In genomic region chr3:119302697-119303630, GRCh38 we compare ENCODE assay signal across 9 cellular contexts. TPM values are rescaled to one million over a fixed set of nuclear protein-coding genes. Genes with fewer than 3 reads are reported as not detected.
DNase-seq lines count a peak whose midpoint lies in the region; ATAC-seq and TF ChIP-seq lines count a peak whose summit lies in the region.
"Had no signal": no experiment of that assay in that cellular context is flagged by ENCODE, and none has a peak within 500 bp of the region (broad histone marks: within the 10 kb centered on the region; RNA-seq: fewer than 3 reads in every experiment).

No MANE protein-coding gene starts in this region.

- H3K27me3 ChIP-seq in SK-N-SH (ENCODE audit: insufficient read depth) (no peaks in the 10 kb centered on the region), PC-3 (ENCODE audit: low read length) (no peaks in the 10 kb centered on the region), spleen (replicated peaks in 1 of 7) (no peaks in the 10 kb centered on the region), PC-9 (ENCODE audit: insufficient read depth, low read depth) (no peaks in the 10 kb centered on the region)

- CTCF ChIA-PET in SK-N-SH (lab: Yijun Ruan, JAX) (no interaction called here), PC-3 (lab: Charles Lee) (interaction anchor here (0.6 kb wide), 1 partner anchor 387 kb away, joined by 3 read pairs; no protein-coding TSS in a partner anchor), PC-9 (lab: Charles Lee) (interaction anchor here (0.6 kb wide), 1 partner anchor 571 kb away, joined by 3 read pairs; no protein-coding TSS in a partner anchor)

- no peaks in the 10 kb centered on the region for H4K20me1 ChIP-seq in SK-N-SH (ENCODE audit: insufficient read depth)
- H4K20me1 ChIP-seq in PC-3 (ENCODE audit: low read length) = no peaks in the 10 kb centered on the region
- H4K20me1 ChIP-seq in PC-9 (ENCODE audit: insufficient read depth) = no peaks in the 10 kb centered on the region

- H3K27ac ChIP-seq in SK-N-SH (ENCODE audit: low read depth in 2 of 2, low read length in 1 of 2) = peak overlapping the region; percentile 51 to 65; a peak in 3 of 4 replicates
- no peak overlapping the region for H3K27ac ChIP-seq in PC-3 (ENCODE audit: low read length)
- peak overlapping the region in 6 of 8 donors; percentile 14 to 52 (median 34) for H3K27ac ChIP-seq in spleen
- H3K27ac ChIP-seq in PC-9 = no peak overlapping the region

- TF ChIP-seq RAD21 in SK-N-SH (IDR thresholded peaks at IDR 0.05; ENCODE audit: low read length) = no peak

- H3F3A ChIP-seq in SK-N-SH (replicated peaks; ENCODE audit: insufficient read depth) (peaks cover 6% of the 10 kb centered on the region), PC-3 (ENCODE audit: low read length, unreplicated experiment) (no peaks in the 10 kb centered on the region), PC-9 (ENCODE audit: insufficient read depth, low read depth) (no peaks in the 10 kb centered on the region)

- DNase-seq in SK-N-SH = no peak
- DNase-seq in PC-3 = peak; percentile 19
- no peak for DNase-seq in spleen
- no peak for DNase-seq in NCI-H146 (lab: John Stamatoyannopoulos, UW)
- no peak for DNase-seq in SIG-M5 treated with dmso at 0.1 percent for 504 hours (lab: John Stamatoyannopoulos, UW; ENCODE audit: unreplicated experiment)
- DNase-seq in PC-9 = no peak
- DNase-seq: 8988T had no signal

- no peak; the same call in 2 of the 3 replicates for ATAC-seq in SK-N-SH treated with all-trans-retinoic acid at 6 μM for 48 hours
- ATAC-seq in HG02642 (IDR thresholded peaks at IDR 0.05; ENCODE audit: poor library complexity, unreplicated experiment) = peak; percentile 73
- ATAC-seq in PC-3 = no peak

- H3K36me3 ChIP-seq in SK-N-SH (replicated peaks in 1 of 2; ENCODE audit: control insufficient read depth in 1 of 2, insufficient read depth in 2 of 2, low read length in 1 of 2) = peaks cover 18 to 33% of the 10 kb centered on the region in 2 experiments
- H3K36me3 ChIP-seq in PC-3 (ENCODE audit: low read depth, low read length) = no peaks in the 10 kb centered on the region
- H3K36me3 ChIP-seq in spleen = peaks cover 0 to 8% (median 0%) of the 10 kb centered on the region in 6 donors
- H3K36me3 ChIP-seq in PC-9 (ENCODE audit: low read depth) = no peaks in the 10 kb centered on the region

- TF ChIP-seq CTCF in SK-N-SH (IDR thresholded peaks at IDR 0.05) (no peak), PC-3 (conservative IDR thresholded peaks at IDR 0.05; ENCODE audit: low read depth, low read length) (no peak), spleen (IDR thresholded peaks at IDR 0.05 in 8 of 11, conservative IDR thresholded peaks at IDR 0.05 in 3 of 11) (no peak), PC-9 (conservative IDR thresholded peaks at IDR 0.05) (no peak)

- no peak overlapping the region for H3K9ac ChIP-seq in SK-N-SH
- H3K9ac ChIP-seq in PC-3 (ENCODE audit: low read length) = no peak overlapping the region

- WGBS in SK-N-SH (ENCODE audit: low lambda C conversion rate) = 88% methylated on average over 7 of the region's 7 CpGs
- WGBS in spleen, 5 donors = 48 to 67% (median 53%) methylated on average over 7 of the region's 7 CpGs

- no peak for TF ChIP-seq POLR2A in spleen (IDR thresholded peaks at IDR 0.05)

- TF ChIP-seq EP300 in SK-N-SH (IDR thresholded peaks at IDR 0.05; ENCODE audit: borderline replicate concordance in 1 of 2, low read depth in 1 of 2, low read length in 1 of 2) = no peak

- H3K9me3 ChIP-seq in SK-N-SH (no peaks in the 10 kb centered on the region), PC-3 (ENCODE audit: low read length) (no peaks in the 10 kb centered on the region), spleen (no peaks in the 10 kb centered on the region), PC-9 (ENCODE audit: insufficient read depth, low read depth) (no peaks in the 10 kb centered on the region)

- intact Hi-C loops in PC-3 (cut with micrococcal nuclease) = no loop called here
- intact Hi-C loops in spleen (cut with DNase I; ENCODE audit: low total_unique reads) = no loop called here
- intact Hi-C loops in PC-9 (cut with micrococcal nuclease; ENCODE audit: unreplicated experiment) = no loop called here

- H3K4me2 ChIP-seq in SK-N-SH (0 out of 2 replicates have a peak overlapping the region, but pooled peaks have one; percentile 56), PC-3 (ENCODE audit: low read length) (no peak overlapping the region), PC-9 (no peak overlapping the region)

- H3K4me1 ChIP-seq in SK-N-SH (ENCODE audit: control insufficient read depth in 1 of 2, insufficient read depth in 2 of 2, low read depth in 1 of 2, low read length in 1 of 2) (peaks cover 16 to 37% of the 10 kb centered on the region in 2 experiments; a peak in 2 of 4 replicates), PC-3 (ENCODE audit: insufficient read depth, low read length) (peaks cover 19% of the 10 kb centered on the region), spleen (peaks cover 12 to 72% (median 45%) of the 10 kb centered on the region in 6 donors), PC-9 (replicated peaks; ENCODE audit: insufficient read depth) (peaks cover 13% of the 10 kb centered on the region)

- H3K9me2 ChIP-seq in SK-N-SH (no peaks in the 10 kb centered on the region), PC-3 (replicated peaks; ENCODE audit: low read length) (no peaks in the 10 kb centered on the region), PC-9 (ENCODE audit: insufficient read depth) (no peaks in the 10 kb centered on the region)

- no peak overlapping the region for H2AFZ ChIP-seq in SK-N-SH (ENCODE audit: low read depth)
- H2AFZ ChIP-seq in PC-3 (ENCODE audit: low read length) = no peak overlapping the region
- no peak overlapping the region for H2AFZ ChIP-seq in PC-9

- no peak overlapping the region for H3K4me3 ChIP-seq in SK-N-SH (ENCODE audit: low read depth in 2 of 2, low read length in 1 of 2)
- no peak overlapping the region for H3K4me3 ChIP-seq in PC-3 (ENCODE audit: low read length)
- no peak overlapping the region for H3K4me3 ChIP-seq in spleen
- H3K4me3 ChIP-seq in PC-9 = no peak overlapping the region

- peaks cover 97% of the 10 kb centered on the region for H3K79me2 ChIP-seq in SK-N-SH (ENCODE audit: insufficient read depth)
- H3K79me2 ChIP-seq in PC-3 (ENCODE audit: low read length) = peaks cover 27% of the 10 kb centered on the region; the same call in 1 of the 2 replicates
- no peaks in the 10 kb centered on the region for H3K79me2 ChIP-seq in PC-9 (ENCODE audit: low read depth)

- POLR2A ChIA-PET in SK-N-SH (lab: Yijun Ruan, JAX) = interaction anchor here (2.2 kb wide), 1 partner anchor 8 kb away, joined by 8 read pairs; the partner anchor contains the start of gene ARHGAP31
- POLR2A ChIA-PET in PC-3 (lab: Charles Lee; ENCODE audit: unreplicated experiment) = no interaction called here
- POLR2A ChIA-PET in PC-9 (lab: Charles Lee; ENCODE audit: unreplicated experiment) = interaction anchor here (0.6 kb wide), 1 partner anchor 68 kb away, joined by 4 read pairs; no protein-coding TSS in a partner anchor

- BruUV-seq in PC-3 (replicated peaks; lab: Mats Ljungman, UMichigan) = no TSS peak
- no TSS peak for BruUV-seq in PC-9 (replicated peaks; lab: Mats Ljungman, UMichigan)

TF ChIP-seq in SK-N-SH, 30 proteins besides CTCF, POLR2A, EP300 and RAD21 (continues in another document):
- TF ChIP-seq EZH2phosphoT487 (IDR thresholded peaks at IDR 0.05; ENCODE audit: borderline replicate concordance, low read depth) (no peak), JUND (IDR thresholded peaks at IDR 0.05) (no peak), GABPA (IDR thresholded peaks at IDR 0.05; ENCODE audit: low read depth) (no peak), YY1 (IDR thresholded peaks at IDR 0.05; ENCODE audit: low read depth) (no peak)

TF ChIP-seq in SK-N-SH treated with all-trans-retinoic acid at 6 μM for 48 hours, 23 proteins besides CTCF, POLR2A, EP300 and RAD21 (continues in another document):
- no peak for TF ChIP-seq ZFP3 (CRISPR knock-in tag; IDR thresholded peaks at IDR 0.05)
- no peak for TF ChIP-seq CSDC2 (CRISPR knock-in tag; IDR thresholded peaks at IDR 0.05)
- TF ChIP-seq ISL1 (CRISPR knock-in tag; IDR thresholded peaks at IDR 0.05) = no peak
- no peak for TF ChIP-seq PPARA (CRISPR knock-in tag; IDR thresholded peaks at IDR 0.05; ENCODE audit: borderline replicate concordance)
- TF ChIP-seq CREB5 (CRISPR knock-in tag; IDR thresholded peaks at IDR 0.05; ENCODE audit: low read depth) = no peak
- no peak for TF ChIP-seq SNAI2 (CRISPR knock-in tag; IDR thresholded peaks at IDR 0.05)
- TF ChIP-seq ARNTL (CRISPR knock-in tag; IDR thresholded peaks at IDR 0.05; ENCODE audit: borderline replicate concordance, low read depth) = no peak
- TF ChIP-seq GLIS3 (CRISPR knock-in tag; IDR thresholded peaks at IDR 0.05) = no peak
- TF ChIP-seq POU6F1 (CRISPR knock-in tag; IDR thresholded peaks at IDR 0.05; ENCODE audit: borderline replicate concordance, low read depth) = no peak
- TF ChIP-seq ZNF70 (CRISPR knock-in tag; IDR thresholded peaks at IDR 0.05) = no peak
- no peak for TF ChIP-seq ZFP30 (CRISPR knock-in tag; IDR thresholded peaks at IDR 0.05)

RNA-seq across cellular contexts. Expression of gene ARHGAP31, which starts 8.8 kb away (rescaled TPM):
- polyA plus RNA-seq in SK-N-SH (2012; rRNA removed) = 4.4 and 7.7 TPM in 2 replicates
- 4.0 and 4.8 TPM in 2 replicates for polyA plus RNA-seq in SK-N-SH (2012; cell fraction: cytosol; rRNA removed)
- polyA plus RNA-seq in SK-N-SH (2012; cell fraction: nucleus; rRNA removed) = 6.0 and 7.0 TPM in 2 replicates
- 7.5 and 7.8 TPM in 2 replicates for total RNA-seq in PC-3 (2014; rRNA removed)
- 10 to 100 TPM; 23.6 to 38.0 (median 29.1) TPM for total RNA-seq in spleen
- 1 to 10 TPM; 2.0 to 5.2 (median 2.3) TPM for polyA plus RNA-seq in spleen
- 0.48 and 0.58 TPM in 2 replicates for total RNA-seq in PC-9 (2021)

Comparison
In these comparisons a context has a peak if more than half of its experiments do, and no peak if none do; other contexts are left out.
1. H3K27ac ChIP-seq: peak in SK-N-SH (2 of 2) and spleen (6 of 8); none in PC-3 (single experiment) and PC-9 (single experiment).